In genomic region chr19:1267441-1268391, GRCh38 we compare ENCODE assay signal across 1 cellular context.
TF ChIP-seq lines count a peak whose summit lies in the region.

No MANE protein-coding gene starts in this region.

TF ChIP-seq in HepG2, 621 proteins besides CTCF, POLR2A, EP300 and RAD21:
- TF ChIP-seq NRL (CRISPR knock-in tag; IDR thresholded peaks at IDR 0.05; ENCODE audit: borderline replicate concordance) (no peak), HNRNPLL (IDR thresholded peaks at IDR 0.05; ENCODE audit: low read depth, low read length, poor library complexity, severe bottlenecking) (peak; percentile 9), ZNF709 (CRISPR knock-in tag; IDR thresholded peaks at IDR 0.05) (no peak), EZH2 (conservative IDR thresholded peaks at IDR 0.05; ENCODE audit: low read depth, low read length) (no peak), RARG (CRISPR knock-in tag; IDR thresholded peaks at IDR 0.05; ENCODE audit: low read depth) (no peak), ZNF605 (CRISPR knock-in tag; IDR thresholded peaks at IDR 0.05) (0 out of 2 replicates have a peak, but pooled peaks have one; percentile 31), ZNF781 (CRISPR knock-in tag; IDR thresholded peaks at IDR 0.05; ENCODE audit: borderline replicate concordance, not compliant biosample characterization) (no peak), PRDM15 (CRISPR knock-in tag; IDR thresholded peaks at IDR 0.05) (peak; percentile 52; the same call in 1 of the 2 replicates), GMEB1 (CRISPR knock-in tag; IDR thresholded peaks at IDR 0.05; ENCODE audit: borderline replicate concordance) (no peak), TFE3 (CRISPR knock-in tag; IDR thresholded peaks at IDR 0.05) (no peak), ZNF24 (IDR thresholded peaks at IDR 0.05) (peak; percentile 85), TARDBP (CRISPR knock-in tag; IDR thresholded peaks at IDR 0.05) (no peak), BRD4 (CRISPR knock-in tag; IDR thresholded peaks at IDR 0.05) (no peak), CEBPB (IDR thresholded peaks at IDR 0.05; ENCODE audit: borderline replicate concordance, low read depth, low read length) (peak; percentile 76), CEBPG (CRISPR knock-in tag; IDR thresholded peaks at IDR 0.05) (peak; percentile 36; the same call in 1 of the 2 replicates), ZNF609 (CRISPR knock-in tag; IDR thresholded peaks at IDR 0.05; ENCODE audit: borderline replicate concordance) (0 out of 2 replicates have a peak, but pooled peaks have one; percentile 0)
